ENCODE assay signal across 8 cellular contexts in the genomic region with DNA sequence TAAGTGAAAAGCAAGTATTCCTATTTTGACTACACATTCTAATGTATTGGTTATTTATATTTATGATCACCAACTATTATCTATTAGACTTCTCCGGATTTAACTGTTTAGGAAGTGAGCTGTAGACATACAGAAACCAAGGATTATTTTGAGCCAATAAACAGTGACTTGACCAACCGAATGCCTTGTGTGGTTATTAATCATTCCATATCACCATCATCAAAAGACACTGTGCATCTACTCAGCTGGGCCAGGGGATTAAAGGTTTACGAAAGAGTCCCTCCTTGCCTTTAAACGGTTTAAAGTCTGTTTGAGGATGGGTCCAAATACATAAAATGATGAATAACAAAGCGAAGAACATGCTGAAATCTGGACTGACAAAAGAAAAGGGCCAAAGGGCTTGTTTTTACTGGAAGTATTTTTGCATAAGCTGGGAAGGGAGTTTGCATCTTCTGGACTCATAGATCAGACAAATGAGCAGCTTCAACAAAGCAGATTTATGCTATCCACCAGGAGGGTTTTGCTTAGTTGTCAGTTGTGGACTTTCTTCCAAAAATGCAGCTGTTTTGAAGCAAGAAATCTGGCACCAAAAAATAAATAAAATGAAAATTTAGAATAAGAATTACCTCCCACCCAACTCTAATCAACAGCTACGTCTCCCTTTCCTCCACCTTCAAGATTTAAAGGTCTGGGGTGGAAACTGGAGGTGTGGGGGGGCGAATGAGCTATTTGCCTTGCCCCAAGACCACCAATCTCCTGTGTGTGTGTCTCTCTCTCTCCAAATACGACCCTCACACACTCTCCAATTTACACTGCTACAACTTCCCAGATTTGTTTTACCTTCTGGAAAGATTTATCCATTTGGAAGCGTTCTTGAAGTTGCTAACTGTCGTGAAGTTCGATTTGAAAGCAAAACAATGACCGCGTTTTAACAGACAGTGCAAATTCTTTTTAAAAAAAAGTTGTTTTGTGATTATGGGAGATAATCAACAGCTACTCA. TPM values are rescaled to one million over a fixed set of nuclear protein-coding genes. Genes with fewer than 3 reads are reported as not detected.
DNase-seq lines count a peak whose midpoint lies in the region; ATAC-seq and TF ChIP-seq lines count a peak whose summit lies in the region.

No MANE protein-coding gene starts in this region.

- TF ChIP-seq CTCF in esophagus squamous epithelium (IDR thresholded peaks at IDR 0.05), result no peak

- H3K27ac ChIP-seq in esophagus squamous epithelium, result peak overlapping the region; percentile 59 to 94 (median 86)

- H3K27me3 ChIP-seq in esophagus squamous epithelium, result peaks cover 0 to 5% (median 0%) of the 10 kb centered on the region in 4 donors

- ATAC-seq in HG02852 (IDR thresholded peaks at IDR 0.05; ENCODE audit: unreplicated experiment), result no peak
- no peak for ATAC-seq in HG02970 (IDR thresholded peaks at IDR 0.05; ENCODE audit: low FRiP score, unreplicated experiment)

- no peaks in the 10 kb centered on the region for H3K36me3 ChIP-seq in esophagus squamous epithelium

- intact Hi-C loops in esophagus squamous epithelium (cut with DNase I), result no loop called here

- peak overlapping the region; percentile 49 to 85 (median 59) for H3K4me3 ChIP-seq in esophagus squamous epithelium

- no peaks in the 10 kb centered on the region for H3K9me3 ChIP-seq in esophagus squamous epithelium

- TF ChIP-seq POLR2A in esophagus squamous epithelium (IDR thresholded peaks at IDR 0.05), result no peak

- WGBS in esophagus squamous epithelium, 2 donors, result 15 to 20% methylated on average over 13 of the region's 13 CpGs

- DNase-seq in ELF-1 (ENCODE audit: low read depth, low spot score) (peak; percentile 8), OCI-M1 (lab: John Stamatoyannopoulos, UW) (peak; percentile 44), esophagus squamous epithelium (lab: John Stamatoyannopoulos, UW) (no peak), retina (peak; percentile 63), NOMO-1 treated with dmso at 0.1 percent for 144 hours (lab: John Stamatoyannopoulos, UW; ENCODE audit: unreplicated experiment) (no peak)
- DNase-seq in activated CD4-positive, alpha-beta T cell treated with anti-CD3 and anti-CD28 coated beads for 48 hours, result no peak

- H3K4me1 ChIP-seq in esophagus squamous epithelium, result peaks cover 0 to 27% (median 3%) of the 10 kb centered on the region in 3 donors

RNA-seq across cellular contexts. Expression of gene ID4, which starts 33.5 kb away (rescaled TPM):
- 10 to 100 TPM; 12.9 to 37.0 (median 22.6) TPM for total RNA-seq in esophagus squamous epithelium

Comparison
In these comparisons a context has a peak if more than half of its experiments do, and no peak if none do; other contexts are left out.
1. DNase-seq: peak in ELF-1 (single experiment), OCI-M1 (single experiment) and retina (single experiment); none in esophagus squamous epithelium (single experiment), NOMO-1 treated with dmso at 0.1 percent for 144 hours (single experiment) and activated CD4-positive, alpha-beta T cell treated with anti-CD3 and anti-CD28 coated beads for 48 hours (single experiment).